Comparison of ENCODE assay signal across 1 cellular context in the genomic region with DNA sequence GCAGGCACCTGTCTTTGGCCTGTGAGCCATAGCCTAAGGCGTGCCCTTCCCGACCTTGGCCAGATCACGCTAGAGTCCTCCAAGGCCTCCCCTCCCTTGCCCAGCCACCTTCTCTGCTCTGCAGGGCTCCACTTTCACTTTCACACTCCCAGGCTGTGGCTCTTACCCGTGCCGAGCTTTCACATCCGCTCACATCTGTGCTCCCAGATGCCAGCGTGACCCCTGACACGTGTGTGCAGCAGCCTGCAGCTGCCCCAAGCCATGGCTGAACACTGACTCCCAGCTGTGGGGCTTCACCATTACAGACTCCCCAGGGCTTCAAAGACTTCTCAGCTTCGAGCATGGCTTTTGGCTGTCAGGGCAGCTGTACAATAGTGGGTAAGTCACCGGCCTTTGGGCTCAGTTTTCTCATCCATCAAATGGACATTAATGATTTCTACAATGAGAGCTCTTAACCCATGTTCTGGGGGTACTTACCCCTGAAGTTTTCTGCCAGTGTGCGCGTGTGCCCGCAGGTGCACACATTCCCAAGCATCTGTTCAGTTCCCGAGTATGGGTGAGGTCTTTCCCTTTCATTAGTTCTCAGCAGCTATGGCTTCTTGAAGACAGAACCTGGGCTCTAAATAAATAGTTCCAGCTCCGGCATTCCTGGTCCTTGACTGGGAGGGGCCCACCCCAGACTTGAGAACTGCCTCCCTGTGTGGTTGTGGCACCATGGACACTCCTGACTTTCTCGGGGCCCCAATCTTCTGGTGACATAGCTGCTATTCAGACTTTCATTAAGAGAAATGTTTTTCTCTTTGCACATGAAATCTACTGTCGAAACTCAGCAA.
TF ChIP-seq lines count a peak whose summit lies in the region.

No MANE protein-coding gene starts in this region.

TF ChIP-seq in GM12878, 131 proteins besides CTCF, POLR2A, EP300 and RAD21 (continued from another document and continues in another):
- TF ChIP-seq, protein P1, sequence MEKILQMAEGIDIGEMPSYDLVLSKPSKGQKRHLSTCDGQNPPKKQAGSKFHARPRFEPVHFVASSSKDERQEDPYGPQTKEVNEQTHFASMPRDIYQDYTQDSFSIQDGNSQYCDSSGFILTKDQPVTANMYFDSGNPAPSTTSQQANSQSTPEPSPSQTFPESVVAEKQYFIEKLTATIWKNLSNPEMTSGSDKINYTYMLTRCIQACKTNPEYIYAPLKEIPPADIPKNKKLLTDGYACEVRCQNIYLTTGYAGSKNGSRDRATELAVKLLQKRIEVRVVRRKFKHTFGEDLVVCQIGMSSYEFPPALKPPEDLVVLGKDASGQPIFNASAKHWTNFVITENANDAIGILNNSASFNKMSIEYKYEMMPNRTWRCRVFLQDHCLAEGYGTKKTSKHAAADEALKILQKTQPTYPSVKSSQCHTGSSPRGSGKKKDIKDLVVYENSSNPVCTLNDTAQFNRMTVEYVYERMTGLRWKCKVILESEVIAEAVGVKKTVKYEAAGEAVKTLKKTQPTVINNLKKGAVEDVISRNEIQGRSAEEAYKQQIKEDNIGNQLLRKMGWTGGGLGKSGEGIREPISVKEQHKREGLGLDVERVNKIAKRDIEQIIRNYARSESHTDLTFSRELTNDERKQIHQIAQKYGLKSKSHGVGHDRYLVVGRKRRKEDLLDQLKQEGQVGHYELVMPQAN (conservative IDR thresholded peaks at IDR 0.05): peak; percentile 55; the same call in 1 of the 2 replicates
- TF ChIP-seq CBFB (IDR thresholded peaks at IDR 0.05; ENCODE audit: low read depth) (peak; percentile 56; the same call in 1 of the 2 replicates), TARDBP (IDR thresholded peaks at IDR 0.05; ENCODE audit: borderline replicate concordance) (no peak), ZNF622 (IDR thresholded peaks at IDR 0.05) (no peak), BACH1 (IDR thresholded peaks at IDR 0.05; ENCODE audit: borderline replicate concordance) (peak; percentile 25; the same call in 1 of the 2 replicates), CHD2 (IDR thresholded peaks at IDR 0.05; ENCODE audit: borderline replicate concordance, low read depth, low read length) (peak; percentile 64; the same call in 1 of the 2 replicates), RBBP5 (conservative IDR thresholded peaks at IDR 0.05) (no peak), IRF4 (IDR thresholded peaks at IDR 0.05; ENCODE audit: low read depth, low read length) (peak; percentile 93), CEBPB (IDR thresholded peaks at IDR 0.05; ENCODE audit: borderline replicate concordance in 1 of 2, low read depth in 2 of 2, low read length in 2 of 2) (no peak), NBN (IDR thresholded peaks at IDR 0.05) (peak; percentile 93), SPI1 (IDR thresholded peaks at IDR 0.05; ENCODE audit: borderline replicate concordance, insufficient read depth, low read depth, low read length) (peak; percentile 67; the same call in 1 of the 2 replicates), CREM (IDR thresholded peaks at IDR 0.05; ENCODE audit: low read depth) (peak; percentile 71), KDM1A (IDR thresholded peaks at IDR 0.05; ENCODE audit: borderline replicate concordance) (no peak), NR2F1 (conservative IDR thresholded peaks at IDR 0.05) (peak; percentile 99), RB1 (IDR thresholded peaks at IDR 0.05; ENCODE audit: borderline replicate concordance) (peak; percentile 18; the same call in 1 of the 2 replicates), SKIL (IDR thresholded peaks at IDR 0.05; ENCODE audit: low read depth, poor library complexity, severe bottlenecking) (peak; percentile 75), MAX (IDR thresholded peaks at IDR 0.05; ENCODE audit: low read depth, low read length) (peak; percentile 94), TAF1 (IDR thresholded peaks at IDR 0.05; ENCODE audit: borderline replicate concordance, low read depth, low read length) (0 out of 2 replicates have a peak, but pooled peaks have one; percentile 26), TCF3 (IDR thresholded peaks at IDR 0.05; ENCODE audit: borderline replicate concordance, insufficient read depth, low read depth, low read length) (peak; percentile 100), MTA3 (IDR thresholded peaks at IDR 0.05; ENCODE audit: borderline replicate concordance, low read length) (no peak), ZNF217 (IDR thresholded peaks at IDR 0.05) (peak; percentile 77; the same call in 1 of the 2 replicates), CREB1 (IDR thresholded peaks at IDR 0.05; ENCODE audit: low read depth) (no peak), ETV6 (conservative IDR thresholded peaks at IDR 0.05 in 1 of 2, IDR thresholded peaks at IDR 0.05 in 1 of 2; ENCODE audit: borderline replicate concordance in 1 of 2, low read depth in 1 of 2) (peak in 1 of 2 experiments; percentile 79; a peak in 2 of 4 replicates), ATF7 (IDR thresholded peaks at IDR 0.05; ENCODE audit: low read depth) (peak; percentile 73), HCFC1 (IDR thresholded peaks at IDR 0.05; ENCODE audit: low read length) (peak; percentile 26; the same call in 1 of the 2 replicates), MEF2B (IDR thresholded peaks at IDR 0.05; ENCODE audit: partially characterized antibody, poor library complexity, severe bottlenecking) (peak; percentile 87), ESRRA (IDR thresholded peaks at IDR 0.05; ENCODE audit: low read length) (peak; percentile 86; the same call in 1 of the 2 replicates), BHLHE40 (IDR thresholded peaks at IDR 0.05; ENCODE audit: borderline replicate concordance in 1 of 2, low read depth in 2 of 2, low read length in 1 of 2) (peak; percentile 100), MEF2A (IDR thresholded peaks at IDR 0.05; ENCODE audit: insufficient read depth, low read depth, low read length) (peak; percentile 72), CHD4 (IDR thresholded peaks at IDR 0.05) (no peak), NR2C1 (IDR thresholded peaks at IDR 0.05) (peak; percentile 87), POLR2AphosphoS2 (IDR thresholded peaks at IDR 0.05; ENCODE audit: low read depth, low read length) (no peak), NR2C2 (IDR thresholded peaks at IDR 0.05; ENCODE audit: borderline replicate concordance, control insufficient read depth, insufficient read length, low read depth) (no peak), NRF1 (conservative IDR thresholded peaks at IDR 0.05; ENCODE audit: low read depth, low read length) (no peak), REST (IDR thresholded peaks at IDR 0.05; ENCODE audit: low read depth, low read length) (no peak), STAT1 (conservative IDR thresholded peaks at IDR 0.05) (no peak), HDGF (IDR thresholded peaks at IDR 0.05) (peak; percentile 95), FOXM1 (IDR thresholded peaks at IDR 0.05; ENCODE audit: low read depth, low read length) (no peak)
- TF ChIP-seq, protein P2, sequence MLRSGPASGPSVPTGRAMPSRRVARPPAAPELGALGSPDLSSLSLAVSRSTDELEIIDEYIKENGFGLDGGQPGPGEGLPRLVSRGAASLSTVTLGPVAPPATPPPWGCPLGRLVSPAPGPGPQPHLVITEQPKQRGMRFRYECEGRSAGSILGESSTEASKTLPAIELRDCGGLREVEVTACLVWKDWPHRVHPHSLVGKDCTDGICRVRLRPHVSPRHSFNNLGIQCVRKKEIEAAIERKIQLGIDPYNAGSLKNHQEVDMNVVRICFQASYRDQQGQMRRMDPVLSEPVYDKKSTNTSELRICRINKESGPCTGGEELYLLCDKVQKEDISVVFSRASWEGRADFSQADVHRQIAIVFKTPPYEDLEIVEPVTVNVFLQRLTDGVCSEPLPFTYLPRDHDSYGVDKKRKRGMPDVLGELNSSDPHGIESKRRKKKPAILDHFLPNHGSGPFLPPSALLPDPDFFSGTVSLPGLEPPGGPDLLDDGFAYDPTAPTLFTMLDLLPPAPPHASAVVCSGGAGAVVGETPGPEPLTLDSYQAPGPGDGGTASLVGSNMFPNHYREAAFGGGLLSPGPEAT (IDR thresholded peaks at IDR 0.05; ENCODE audit: low read depth): peak; percentile 71; the same call in 1 of the 2 replicates
- TF ChIP-seq, protein P3, sequence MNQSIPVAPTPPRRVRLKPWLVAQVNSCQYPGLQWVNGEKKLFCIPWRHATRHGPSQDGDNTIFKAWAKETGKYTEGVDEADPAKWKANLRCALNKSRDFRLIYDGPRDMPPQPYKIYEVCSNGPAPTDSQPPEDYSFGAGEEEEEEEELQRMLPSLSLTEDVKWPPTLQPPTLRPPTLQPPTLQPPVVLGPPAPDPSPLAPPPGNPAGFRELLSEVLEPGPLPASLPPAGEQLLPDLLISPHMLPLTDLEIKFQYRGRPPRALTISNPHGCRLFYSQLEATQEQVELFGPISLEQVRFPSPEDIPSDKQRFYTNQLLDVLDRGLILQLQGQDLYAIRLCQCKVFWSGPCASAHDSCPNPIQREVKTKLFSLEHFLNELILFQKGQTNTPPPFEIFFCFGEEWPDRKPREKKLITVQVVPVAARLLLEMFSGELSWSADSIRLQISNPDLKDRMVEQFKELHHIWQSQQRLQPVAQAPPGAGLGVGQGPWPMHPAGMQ (IDR thresholded peaks at IDR 0.05; ENCODE audit: borderline replicate concordance): no peak
- TF ChIP-seq, protein P4, sequence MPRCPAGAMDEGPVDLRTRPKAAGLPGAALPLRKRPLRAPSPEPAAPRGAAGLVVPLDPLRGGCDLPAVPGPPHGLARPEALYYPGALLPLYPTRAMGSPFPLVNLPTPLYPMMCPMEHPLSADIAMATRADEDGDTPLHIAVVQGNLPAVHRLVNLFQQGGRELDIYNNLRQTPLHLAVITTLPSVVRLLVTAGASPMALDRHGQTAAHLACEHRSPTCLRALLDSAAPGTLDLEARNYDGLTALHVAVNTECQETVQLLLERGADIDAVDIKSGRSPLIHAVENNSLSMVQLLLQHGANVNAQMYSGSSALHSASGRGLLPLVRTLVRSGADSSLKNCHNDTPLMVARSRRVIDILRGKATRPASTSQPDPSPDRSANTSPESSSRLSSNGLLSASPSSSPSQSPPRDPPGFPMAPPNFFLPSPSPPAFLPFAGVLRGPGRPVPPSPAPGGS (IDR thresholded peaks at IDR 0.05; ENCODE audit: borderline replicate concordance, insufficient read depth, low read depth, low read length, poor library complexity, severe bottlenecking): peak; percentile 64
- TF ChIP-seq, protein P5, sequence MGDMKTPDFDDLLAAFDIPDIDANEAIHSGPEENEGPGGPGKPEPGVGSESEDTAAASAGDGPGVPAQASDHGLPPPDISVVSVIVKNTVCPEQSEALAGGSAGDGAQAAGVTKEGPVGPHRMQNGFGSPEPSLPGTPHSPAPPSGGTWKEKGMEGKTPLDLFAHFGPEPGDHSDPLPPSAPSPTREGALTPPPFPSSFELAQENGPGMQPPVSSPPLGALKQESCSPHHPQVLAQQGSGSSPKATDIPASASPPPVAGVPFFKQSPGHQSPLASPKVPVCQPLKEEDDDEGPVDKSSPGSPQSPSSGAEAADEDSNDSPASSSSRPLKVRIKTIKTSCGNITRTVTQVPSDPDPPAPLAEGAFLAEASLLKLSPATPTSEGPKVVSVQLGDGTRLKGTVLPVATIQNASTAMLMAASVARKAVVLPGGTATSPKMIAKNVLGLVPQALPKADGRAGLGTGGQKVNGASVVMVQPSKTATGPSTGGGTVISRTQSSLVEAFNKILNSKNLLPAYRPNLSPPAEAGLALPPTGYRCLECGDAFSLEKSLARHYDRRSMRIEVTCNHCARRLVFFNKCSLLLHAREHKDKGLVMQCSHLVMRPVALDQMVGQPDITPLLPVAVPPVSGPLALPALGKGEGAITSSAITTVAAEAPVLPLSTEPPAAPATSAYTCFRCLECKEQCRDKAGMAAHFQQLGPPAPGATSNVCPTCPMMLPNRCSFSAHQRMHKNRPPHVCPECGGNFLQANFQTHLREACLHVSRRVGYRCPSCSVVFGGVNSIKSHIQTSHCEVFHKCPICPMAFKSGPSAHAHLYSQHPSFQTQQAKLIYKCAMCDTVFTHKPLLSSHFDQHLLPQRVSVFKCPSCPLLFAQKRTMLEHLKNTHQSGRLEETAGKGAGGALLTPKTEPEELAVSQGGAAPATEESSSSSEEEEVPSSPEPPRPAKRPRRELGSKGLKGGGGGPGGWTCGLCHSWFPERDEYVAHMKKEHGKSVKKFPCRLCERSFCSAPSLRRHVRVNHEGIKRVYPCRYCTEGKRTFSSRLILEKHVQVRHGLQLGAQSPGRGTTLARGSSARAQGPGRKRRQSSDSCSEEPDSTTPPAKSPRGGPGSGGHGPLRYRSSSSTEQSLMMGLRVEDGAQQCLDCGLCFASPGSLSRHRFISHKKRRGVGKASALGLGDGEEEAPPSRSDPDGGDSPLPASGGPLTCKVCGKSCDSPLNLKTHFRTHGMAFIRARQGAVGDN (IDR thresholded peaks at IDR 0.05): peak; percentile 98
